In genomic region chrX:131677655-131678628, GRCh38 we compare ENCODE assay signal across 8 cellular contexts.
DNase-seq lines count a peak whose midpoint lies in the region; ATAC-seq and TF ChIP-seq lines count a peak whose summit lies in the region.

No MANE protein-coding gene starts in this region.

- CTCF ChIA-PET in PC-3 (lab: Charles Lee): no interaction called here
- CTCF ChIA-PET in activated naive CD4-positive, alpha-beta T cell treated with anti-CD3 and anti-CD28 coated beads for 36 hours (lab: Charles Lee): interaction anchor here (0.8 to 1.1 kb wide), 2 partner anchors 45 to 704 kb away, joined by 3 to 4 read pairs; no protein-coding TSS in a partner anchor

- no TSS peak for BruUV-seq in PC-3 (replicated peaks; lab: Mats Ljungman, UMichigan)

- intact Hi-C loops in CD14-positive monocyte (cut with micrococcal nuclease): no loop called here
- intact Hi-C loops in PC-3 (cut with micrococcal nuclease): loop anchor here (1.0 kb wide), 1 partner anchor 702 kb away; no protein-coding TSS in a partner anchor
- intact Hi-C loops in activated naive CD4-positive, alpha-beta T cell treated with anti-CD3 and anti-CD28 coated beads for 36 hours (cut with micrococcal nuclease): loop anchor here (1.0 to 10.0 kb wide), 4 partner anchors 46 to 702 kb away; no protein-coding TSS in a partner anchor

- peak; percentile 65 for ATAC-seq in GM18519 (IDR thresholded peaks at IDR 0.05; ENCODE audit: low FRiP score, unreplicated experiment)
- ATAC-seq in HG03066 (IDR thresholded peaks at IDR 0.05; ENCODE audit: low read depth, unreplicated experiment): peak; percentile 78
- peak; percentile 64 for ATAC-seq in PC-3
- no peak for ATAC-seq in HG03045 (IDR thresholded peaks at IDR 0.05; ENCODE audit: unreplicated experiment)

- no peaks in the 10 kb centered on the region for H3K36me3 ChIP-seq in PC-3 (ENCODE audit: low read depth, low read length)

- H3K27me3 Mint-ChIP-seq in CD14-positive monocyte (ENCODE audit: low read depth in 3 of 3): peaks cover 0 to 25% (median 5%) of the 10 kb centered on the region in 3 donors
- no peaks in the 10 kb centered on the region for H3K27me3 Mint-ChIP-seq in activated naive CD4-positive, alpha-beta T cell treated with anti-CD3 and anti-CD28 coated beads for 36 hours (ENCODE audit: low read depth)

- POLR2A ChIA-PET in PC-3 (lab: Charles Lee; ENCODE audit: unreplicated experiment): no interaction called here

- no peaks in the 10 kb centered on the region for H4K20me1 ChIP-seq in PC-3 (ENCODE audit: low read length)

- H2AFZ ChIP-seq in PC-3 (ENCODE audit: low read length): no peak overlapping the region

- no peaks in the 10 kb centered on the region for H3K4me1 Mint-ChIP-seq in CD14-positive monocyte
- no peaks in the 10 kb centered on the region for H3K4me1 Mint-ChIP-seq in activated naive CD4-positive, alpha-beta T cell treated with anti-CD3 and anti-CD28 coated beads for 36 hours (ENCODE audit: low read depth)

- H3K9me3 Mint-ChIP-seq in CD14-positive monocyte: no peaks in the 10 kb centered on the region
- H3K9me3 Mint-ChIP-seq in activated naive CD4-positive, alpha-beta T cell treated with anti-CD3 and anti-CD28 coated beads for 36 hours: no peaks in the 10 kb centered on the region

- H3K27ac ChIP-seq in PC-3 (ENCODE audit: low read length): no peak overlapping the region

- TF ChIP-seq CTCF in CD14-positive monocyte (IDR thresholded peaks at IDR 0.05) (peak; percentile 51), PC-3 (conservative IDR thresholded peaks at IDR 0.05; ENCODE audit: low read depth, low read length) (peak; percentile 72)

- H3K4me3 Mint-ChIP-seq in CD14-positive monocyte: no peak overlapping the region
- no peak overlapping the region for H3K4me3 Mint-ChIP-seq in activated naive CD4-positive, alpha-beta T cell treated with anti-CD3 and anti-CD28 coated beads for 36 hours

- no peak overlapping the region for H3K4me2 ChIP-seq in PC-3 (ENCODE audit: low read length)

- H3K79me2 ChIP-seq in PC-3 (ENCODE audit: low read length): no peaks in the 10 kb centered on the region

- H3K9me2 ChIP-seq in PC-3 (replicated peaks; ENCODE audit: low read length): no peaks in the 10 kb centered on the region

- no peak overlapping the region for H3K27ac Mint-ChIP-seq in CD14-positive monocyte
- H3K27ac Mint-ChIP-seq in activated naive CD4-positive, alpha-beta T cell treated with anti-CD3 and anti-CD28 coated beads for 36 hours: no peak overlapping the region

- H3K9ac ChIP-seq in PC-3 (ENCODE audit: low read length): no peak overlapping the region

- no peaks in the 10 kb centered on the region for H3F3A ChIP-seq in PC-3 (ENCODE audit: low read length, unreplicated experiment)

- H3K4me3 ChIP-seq in PC-3 (ENCODE audit: low read length): no peak overlapping the region

- no peaks in the 10 kb centered on the region for H3K4me1 ChIP-seq in PC-3 (ENCODE audit: insufficient read depth, low read length)

- no peaks in the 10 kb centered on the region for H3K27me3 ChIP-seq in PC-3 (ENCODE audit: low read length)

- no peaks in the 10 kb centered on the region for H3K9me3 ChIP-seq in PC-3 (ENCODE audit: low read length)

- no peaks in the 10 kb centered on the region for H3K36me3 Mint-ChIP-seq in CD14-positive monocyte
- no peaks in the 10 kb centered on the region for H3K36me3 Mint-ChIP-seq in activated naive CD4-positive, alpha-beta T cell treated with anti-CD3 and anti-CD28 coated beads for 36 hours (ENCODE audit: low read depth)

- DNase-seq in CD14-positive monocyte (ENCODE audit: low spot score) (no peak), PC-3 (peak; percentile 57), iPS DF 4.7 (ENCODE audit: extremely low read depth, low spot score) (peak; percentile 9)
- DNase-seq in activated naive CD4-positive, alpha-beta T cell treated with anti-CD3 and anti-CD28 coated beads for 36 hours: peak; percentile 47
- DNase-seq in stimulated activated CD4-positive, alpha-beta T cell treated with anti-CD3 and anti-CD28 coated beads, Interleukin-1b, Interleukin-23, amount 100 ng/mL, for 4 hours (ENCODE audit: low read depth in 2 of 2): peak; percentile 14 to 40

Comparison
In these comparisons a context has a peak if more than half of its experiments do, and no peak if none do; other contexts are left out.
1. intact Hi-C loops: an anchor here in PC-3 (1.0 kb wide) and activated naive CD4-positive, alpha-beta T cell treated with anti-CD3 and anti-CD28 coated beads for 36 hours (1.0 to 10.0 kb wide); none called in CD14-positive monocyte.